8 cellular contexts compared by ENCODE assay signal in the genomic region with DNA sequence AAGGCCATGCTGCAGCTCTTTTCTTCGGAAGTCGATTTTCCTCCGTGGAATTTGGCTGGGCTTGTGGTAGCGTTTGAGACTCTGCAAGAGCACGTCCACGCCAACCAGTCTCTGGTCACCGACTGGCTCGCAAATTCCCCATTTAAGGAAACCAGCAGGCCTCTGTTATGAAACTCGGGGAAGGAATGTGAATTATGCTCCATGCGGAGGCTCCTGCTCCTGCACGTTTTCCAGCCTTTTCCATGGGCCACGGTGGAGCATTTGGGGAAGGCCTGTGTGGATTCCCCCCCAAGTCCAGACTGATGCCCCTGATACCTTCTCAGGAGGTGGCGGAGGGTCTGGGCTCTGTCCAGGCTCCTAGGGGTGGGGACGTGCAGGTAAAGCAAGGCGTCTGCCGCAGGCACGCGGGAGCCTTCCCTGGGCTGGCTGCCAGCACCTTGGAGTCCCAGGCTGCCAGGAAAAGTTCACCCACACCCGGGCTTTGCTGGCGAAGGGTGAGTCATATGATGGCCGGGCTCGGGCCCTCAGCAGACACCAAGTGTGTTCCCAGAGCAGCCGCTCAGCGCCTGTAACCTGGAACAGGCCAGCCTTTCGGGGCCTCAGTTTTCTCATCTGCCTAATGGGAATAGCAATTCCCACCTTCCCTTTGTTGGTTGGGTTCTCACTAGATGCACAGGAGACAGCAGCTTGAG. TPM values are rescaled to one million over a fixed set of nuclear protein-coding genes. Genes with fewer than 3 reads are reported as not detected.
DNase-seq lines count a peak whose midpoint lies in the region; ATAC-seq, FAIRE-seq and TF ChIP-seq lines count a peak whose summit lies in the region.

No MANE protein-coding gene starts in this region.

- H3K36me3 Mint-ChIP-seq in osteocyte (ENCODE audit: unreplicated experiment): peaks cover 36% of the 10 kb centered on the region

- peak overlapping the region; percentile 93 for H3K27ac Mint-ChIP-seq in osteocyte (ENCODE audit: unreplicated experiment)

- peak; percentile 0 for TF ChIP-seq CTCF in fibroblast of the aortic adventitia (IDR thresholded peaks at IDR 0.05; ENCODE audit: insufficient read depth, low read length)
- no peak for TF ChIP-seq CTCF in osteocyte (IDR thresholded peaks at IDR 0.05)

- peak; percentile 97 for DNase-seq in AG20443 (ENCODE audit: low spot score)
- DNase-seq in RCC 7860 (ENCODE audit: low spot score): peak; percentile 85
- peak; percentile 97 for DNase-seq in fibroblast of the aortic adventitia (ENCODE audit: low read depth)
- DNase-seq in osteocyte (ENCODE audit: extremely low spot score, unreplicated experiment): peak; percentile 94

- H3K4me3 ChIP-seq in fibroblast of the aortic adventitia (ENCODE audit: low read depth, low read length): no peak overlapping the region

- TF ChIP-seq POLR2A in GM18505 (IDR thresholded peaks at IDR 0.05; ENCODE audit: borderline replicate concordance, extremely low read depth, insufficient read depth, insufficient read length): no peak

- no peak overlapping the region for H3K4me3 Mint-ChIP-seq in osteocyte (ENCODE audit: unreplicated experiment)

- ATAC-seq in HG03457 (IDR thresholded peaks at IDR 0.05; ENCODE audit: unreplicated experiment) (no peak), HG03175 (IDR thresholded peaks at IDR 0.05; ENCODE audit: unreplicated experiment) (no peak), GM18505 (IDR thresholded peaks at IDR 0.05; ENCODE audit: unreplicated experiment) (no peak), HG03565 (IDR thresholded peaks at IDR 0.05; ENCODE audit: unreplicated experiment) (no peak)

- peaks cover 80% of the 10 kb centered on the region for H3K4me1 Mint-ChIP-seq in osteocyte (ENCODE audit: unreplicated experiment)

- H3K27me3 Mint-ChIP-seq in osteocyte (ENCODE audit: unreplicated experiment): no peaks in the 10 kb centered on the region

- no peaks in the 10 kb centered on the region for H3K9me3 Mint-ChIP-seq in osteocyte (ENCODE audit: unreplicated experiment)

- FAIRE-seq in RCC 7860 (lab: Jason Lieb, UNC): peak; percentile 83

RNA-seq across cellular contexts. Expression of a gene that starts 41.9 kb away (rescaled TPM):
- 3.3 and 8.3 TPM in 2 replicates for total RNA-seq in fibroblast of the aortic adventitia (ENCODE audit: low replicate concordance)
- 162 and 179 TPM in 2 replicates for total RNA-seq in osteocyte

Comparison
In these comparisons a context has a peak if more than half of its experiments do, and no peak if none do; other contexts are left out.
1. RNA of a gene that starts 41.9 kb away (total RNA-seq): 162 to 179 TPM in osteocyte; 3.3 to 8.3 TPM in fibroblast of the aortic adventitia; every median in the first group is over 10 times any median in the second.
2. Peak in every context shown above with its lines, with median percentiles within 50 percentile points of each other: DNase-seq.